In genomic region chr5:173709145-173709544, GRCh38 we compare ENCODE assay signal across 1 cellular context.
TF ChIP-seq lines count a peak whose summit lies in the region.

No MANE protein-coding gene starts in this region.

TF ChIP-seq in A549, 52 proteins besides CTCF, POLR2A, EP300 and RAD21:
- TF ChIP-seq ZFP36 (IDR thresholded peaks at IDR 0.05; ENCODE audit: borderline replicate concordance, partially characterized antibody) (peak; percentile 58), NPAS2 (CRISPR knock-in tag; IDR thresholded peaks at IDR 0.05; ENCODE audit: borderline replicate concordance) (no peak)
